18 cellular contexts compared by ENCODE assay signal in the genomic region with DNA sequence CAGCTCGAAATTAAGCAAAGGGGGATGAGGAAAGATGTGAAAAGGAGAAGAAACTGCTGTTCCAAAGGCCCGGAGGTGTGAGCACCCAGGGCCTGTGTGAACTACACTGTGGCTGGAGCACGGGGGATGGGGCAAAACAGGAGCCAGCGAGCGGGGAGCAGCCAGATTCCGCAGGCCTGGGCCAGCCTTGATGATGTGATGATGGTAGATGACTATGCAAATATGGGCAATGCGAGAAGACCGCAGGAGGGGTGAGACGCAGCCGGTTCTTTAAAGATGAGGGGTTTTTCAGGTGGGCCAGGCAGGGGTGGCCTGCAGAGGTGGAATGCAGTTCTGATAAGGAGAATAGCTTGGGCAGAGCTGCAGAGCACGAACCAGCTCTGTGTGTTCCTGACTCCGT.
A peak's percentile ranks its signal among the peaks of the same experiment; 100 is the strongest.
DNase-seq lines count a peak whose midpoint lies in the region; ATAC-seq, FAIRE-seq and TF ChIP-seq lines count a peak whose summit lies in the region.
"Had no signal": no experiment of that assay in that cellular context is flagged by ENCODE, and none has a peak within 500 bp of the region (broad histone marks: within the 10 kb centered on the region; RNA-seq: fewer than 3 reads in every experiment).

No MANE protein-coding gene starts in this region.

- ATAC-seq in activated naive CD4-positive, alpha-beta T cell treated with anti-CD3 and anti-CD28 coated beads, Interleukin-2, amount 50 U/mL, for 72 hours: peak in 1 of 2 donors; percentile 14
- ATAC-seq in activated T-helper 17 cell treated with anti-CD3 and anti-CD28 coated beads, Interleukin-2, amount 50 U/mL, for 72 hours (replicated peaks): no peak
- ATAC-seq in HG03342 (IDR thresholded peaks at IDR 0.05; ENCODE audit: unreplicated experiment): no peak
- ATAC-seq: HCT116 had no signal

- no peak overlapping the region for H3K4me3 Mint-ChIP-seq in activated T-helper 17 cell treated with anti-CD3 and anti-CD28 coated beads, Interleukin-2, amount 50 U/mL, for 72 hours

- peak overlapping the region; percentile 39 to 88 for H3K27ac Mint-ChIP-seq in activated naive CD4-positive, alpha-beta T cell treated with anti-CD3 and anti-CD28 coated beads, Interleukin-2, amount 50 U/mL, for 72 hours
- H3K27ac Mint-ChIP-seq in activated T-helper 17 cell treated with anti-CD3 and anti-CD28 coated beads, Interleukin-2, amount 50 U/mL, for 72 hours: peak overlapping the region; percentile 83

- no peaks in the 10 kb centered on the region for H3K9me3 ChIP-seq in BE2C
- no peaks in the 10 kb centered on the region for H3K9me3 ChIP-seq in HAP-1

- no peak for DNase-seq in activated naive CD4-positive, alpha-beta T cell treated with anti-CD3 and anti-CD28 coated beads, Interleukin-2, amount 50 U/mL, for 72 hours (ENCODE audit: low spot score in 2 of 2)
- DNase-seq in activated naive CD4-positive, alpha-beta T cell (lab: John Stamatoyannopoulos, UW): no peak
- peak; percentile 60 for DNase-seq in iPS-NIHi7 (ENCODE audit: extremely low spot score)
- DNase-seq in D721Med (ENCODE audit: insufficient read length, low spot score): no peak
- DNase-seq in BE2C: no peak
- no peak for DNase-seq in HAP-1 (ENCODE audit: low spot score in 2 of 2)
- DNase-seq: C1 segment of cervical spinal cord, KG1, NCI-H1417 treated with DMSO at 0.1 percent for 48 hours, NCI-H1930, NCI-H2171, NCI-H446, NCI-H69, SIG-M5 had no signal

- H3K27me3 Mint-ChIP-seq in activated T-helper 17 cell treated with anti-CD3 and anti-CD28 coated beads, Interleukin-2, amount 50 U/mL, for 72 hours: no peaks in the 10 kb centered on the region

- no peak for FAIRE-seq in D721Med (lab: Jason Lieb, UNC)
- FAIRE-seq: A204.1 had no signal

- H3K4me3 ChIP-seq in BE2C (ENCODE audit: low read depth, low read length) (no peak overlapping the region), HAP-1 (no peak overlapping the region)

- in situ Hi-C loops in HAP-1 (cut with MboI; ENCODE audit: low sequenced_read_pairs): no loop called here

- H3K36me3 ChIP-seq in BE2C (no peaks in the 10 kb centered on the region; the same call in 1 of the 2 replicates), HAP-1 (replicated peaks) (no peaks in the 10 kb centered on the region)

- TF ChIP-seq CTCF in D721Med (IDR thresholded peaks at IDR 0.05; ENCODE audit: insufficient read depth, missing control alignments) (no peak), BE2C (IDR thresholded peaks at IDR 0.05; ENCODE audit: low read depth, low read length) (no peak)

- no peaks in the 10 kb centered on the region for H3K9me3 Mint-ChIP-seq in activated naive CD4-positive, alpha-beta T cell treated with anti-CD3 and anti-CD28 coated beads, Interleukin-2, amount 50 U/mL, for 72 hours
- no peaks in the 10 kb centered on the region for H3K9me3 Mint-ChIP-seq in activated T-helper 17 cell treated with anti-CD3 and anti-CD28 coated beads, Interleukin-2, amount 50 U/mL, for 72 hours

- peaks cover 7% of the 10 kb centered on the region for H3K4me1 Mint-ChIP-seq in activated T-helper 17 cell treated with anti-CD3 and anti-CD28 coated beads, Interleukin-2, amount 50 U/mL, for 72 hours

- H3K4me1 ChIP-seq in BE2C (no peaks in the 10 kb centered on the region), HAP-1 (no peaks in the 10 kb centered on the region)

- H3K36me3 Mint-ChIP-seq in activated naive CD4-positive, alpha-beta T cell treated with anti-CD3 and anti-CD28 coated beads, Interleukin-2, amount 50 U/mL, for 72 hours: peaks cover 9 to 18% of the 10 kb centered on the region in 2 donors
- peaks cover 11% of the 10 kb centered on the region for H3K36me3 Mint-ChIP-seq in activated T-helper 17 cell treated with anti-CD3 and anti-CD28 coated beads, Interleukin-2, amount 50 U/mL, for 72 hours (ENCODE audit: low read depth)

- no peaks in the 10 kb centered on the region for H3K27me3 ChIP-seq in BE2C
- H3K27me3 ChIP-seq in HAP-1 (ENCODE audit: low read depth): no peaks in the 10 kb centered on the region
